In the genomic region with DNA sequence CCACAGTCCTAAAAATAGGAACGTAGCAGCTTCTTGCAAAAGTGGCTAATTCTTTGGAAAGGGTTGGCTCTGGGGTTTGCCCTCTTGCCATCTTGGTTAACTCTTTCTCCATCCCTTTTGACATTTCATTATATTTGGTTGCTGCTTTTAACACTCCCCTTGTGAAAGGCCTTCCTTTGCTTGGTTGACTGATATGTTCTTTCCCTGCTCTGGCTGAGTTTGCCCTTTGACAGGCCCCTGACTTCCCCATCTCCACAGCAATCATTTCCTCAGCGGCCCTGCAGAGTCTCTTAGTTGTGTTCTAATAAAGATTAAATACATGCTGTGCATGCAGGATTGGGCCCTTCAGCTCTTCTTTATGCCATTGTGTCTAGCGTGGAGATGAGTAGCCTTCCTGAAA, we compare ENCODE assay signal across 22 cellular contexts.
"Had no signal": no experiment of that assay in that cellular context is flagged by ENCODE, and none has a peak within 500 bp of the region (broad histone marks: within the 10 kb centered on the region; RNA-seq: fewer than 3 reads in every experiment).

No MANE protein-coding gene starts in this region.

- H3K4me3 Mint-ChIP-seq: dendritic cell treated with granulocyte-macrophage colony-stimulating factor and Interleukin-4, amounts not matched to agents 40 ng/mL and 50 ng/mL, for 4 days; effector memory CD8-positive, alpha-beta T cell; immature natural killer cell; naive B cell; nephron had no signal

- H3K36me3 Mint-ChIP-seq: immature natural killer cell, naive B cell had no signal

- H3K27me3 ChIP-seq: esophagus squamous epithelium, gastroesophageal sphincter, left lung, pancreas, stomach, transverse colon had no signal

- H3K4me1 Mint-ChIP-seq: immature natural killer cell, naive B cell, nephron had no signal

- H3K36me3 ChIP-seq: esophagus squamous epithelium, gastroesophageal sphincter, left lung, lower lobe of right lung, pancreas, stomach, thoracic aorta, transverse colon had no signal

- H3K4me1 ChIP-seq: esophagus squamous epithelium, left lung, lower lobe of right lung, pancreas, stomach, transverse colon had no signal

- H3K27ac ChIP-seq: esophagus squamous epithelium, gastroesophageal sphincter, left lung, lower lobe of right lung, pancreas, stomach, thoracic aorta, transverse colon had no signal

- H3K4me3 ChIP-seq: esophagus squamous epithelium, gastroesophageal sphincter, left lung, lower lobe of right lung, pancreas, stomach, thoracic aorta, transverse colon had no signal

- H3K9me3 Mint-ChIP-seq: dendritic cell treated with granulocyte-macrophage colony-stimulating factor and Interleukin-4, amounts not matched to agents 40 ng/mL and 50 ng/mL, for 4 days; effector memory CD8-positive, alpha-beta T cell; nephron had no signal

- H3K27me3 Mint-ChIP-seq: dendritic cell treated with granulocyte-macrophage colony-stimulating factor and Interleukin-4, amounts not matched to agents 40 ng/mL and 50 ng/mL, for 4 days; effector memory CD8-positive, alpha-beta T cell; naive B cell; progenitor cell of endocrine pancreas had no signal

- DNase-seq: effector memory CD8-positive, alpha-beta T cell; esophagus squamous epithelium; foreskin fibroblast; glutamatergic neuron; immature natural killer cell; left lung; lower lobe of right lung; mesenchymal stem cell; naive B cell; pancreas; right cardiac atrium; small intestine; stimulated activated CD4-positive, alpha-beta T cell treated with anti-CD3 and anti-CD28 coated beads, Interleukin-12 subunit alpha, Interleukin-12 subunit beta, amount 100 ng/mL, for 4 hours; stimulated activated naive CD4-positive, alpha-beta T cell; stomach; substantia nigra; transverse colon had no signal

- H3K27ac Mint-ChIP-seq: dendritic cell treated with granulocyte-macrophage colony-stimulating factor and Interleukin-4, amounts not matched to agents 40 ng/mL and 50 ng/mL, for 4 days; effector memory CD8-positive, alpha-beta T cell; immature natural killer cell; naive B cell; nephron; progenitor cell of endocrine pancreas had no signal

- H3K9me3 ChIP-seq: esophagus squamous epithelium, gastroesophageal sphincter, left lung, lower lobe of right lung, pancreas, stomach, thoracic aorta, transverse colon had no signal
